In genomic region chr22:26483439-26484359, GRCh38 we compare ENCODE assay signal across 8 cellular contexts. TPM values are rescaled to one million over a fixed set of nuclear protein-coding genes. Genes with fewer than 3 reads are reported as not detected.
DNase-seq lines count a peak whose midpoint lies in the region; ATAC-seq and TF ChIP-seq lines count a peak whose summit lies in the region.

Gene HPS4 (minus strand): TSS chr22:26483783. CDS start chr22:26481762, 2,021 bp downstream.
Gene SRRD (plus strand): TSS chr22:26483877. CDS start chr22:26483891, 14 bp downstream.

- TF ChIP-seq POLR2A in heart left ventricle (IDR thresholded peaks at IDR 0.05): peak; percentile 8 to 79

- H3K9me3 ChIP-seq in heart left ventricle: no peaks in the 10 kb centered on the region

- H3K27me3 Mint-ChIP-seq in activated naive CD8-positive, alpha-beta T cell treated with anti-CD3 and anti-CD28 coated beads, Interleukin-2, amount 50 U/mL, for 24 hours: no peaks in the 10 kb centered on the region
- no peaks in the 10 kb centered on the region for H3K27me3 Mint-ChIP-seq in type B pancreatic cell

- H3K4me3 Mint-ChIP-seq in activated naive CD8-positive, alpha-beta T cell treated with anti-CD3 and anti-CD28 coated beads, Interleukin-2, amount 50 U/mL, for 24 hours: peak within 1 kb of the TSS; percentile 96
- peak within 1 kb of the TSS; percentile 97 for H3K4me3 Mint-ChIP-seq in type B pancreatic cell

- H3K4me1 ChIP-seq in heart left ventricle: peaks cover 9 to 64% (median 50%) of the 10 kb centered on the region in 12 donors

- intact Hi-C loops in heart left ventricle (cut with DNase I) (no loop called here), posterior cingulate gyrus (cut with DNase I) (loop anchor here (2.0 kb wide), 1 partner anchor 29 kb away; the partner anchor contains the start of gene TFIP11)

- H3K9me3 Mint-ChIP-seq in activated naive CD8-positive, alpha-beta T cell treated with anti-CD3 and anti-CD28 coated beads, Interleukin-2, amount 50 U/mL, for 24 hours: no peaks in the 10 kb centered on the region
- no peaks in the 10 kb centered on the region for H3K9me3 Mint-ChIP-seq in type B pancreatic cell

- peak within 1 kb of the TSS; percentile 64 to 100 (median 86) for H3K4me3 ChIP-seq in heart left ventricle

- peak within 1 kb of the TSS; percentile 96 for H3K27ac Mint-ChIP-seq in activated naive CD8-positive, alpha-beta T cell treated with anti-CD3 and anti-CD28 coated beads, Interleukin-2, amount 50 U/mL, for 24 hours
- H3K27ac Mint-ChIP-seq in type B pancreatic cell: peak within 1 kb of the TSS; percentile 96

- TF ChIP-seq CTCF in GM10266 (IDR thresholded peaks at IDR 0.05; ENCODE audit: control insufficient read depth, insufficient read depth, low read depth, missing control alignments): no peak
- TF ChIP-seq CTCF in heart left ventricle (IDR thresholded peaks at IDR 0.05): no peak
- no peak for TF ChIP-seq CTCF in type B pancreatic cell (conservative IDR thresholded peaks at IDR 0.05)

- WGBS in heart left ventricle, 4 donors: 1 to 2% (median 1%) methylated on average over 20 to 85 of the region's 85 CpGs

- H3K27ac ChIP-seq in heart left ventricle: peak within 1 kb of the TSS; percentile 85 to 98 (median 90)

- H3K27me3 ChIP-seq in heart left ventricle: no peaks in the 10 kb centered on the region

- H3K36me3 Mint-ChIP-seq in activated naive CD8-positive, alpha-beta T cell treated with anti-CD3 and anti-CD28 coated beads, Interleukin-2, amount 50 U/mL, for 24 hours (ENCODE audit: low read depth): peaks cover 28% of the 10 kb centered on the region
- H3K36me3 Mint-ChIP-seq in type B pancreatic cell: peaks cover 6% of the 10 kb centered on the region

- DNase-seq in GM10266 (ENCODE audit: extremely low spot score): peak; percentile 90
- peak; percentile 88 for DNase-seq in NCI-H1105 treated with DMSO at 0.1 percent for 48 hours (lab: John Stamatoyannopoulos, UW)
- DNase-seq in SW480 (ENCODE audit: low spot score): peak; percentile 86
- peak; percentile 94 for DNase-seq in activated naive CD8-positive, alpha-beta T cell treated with anti-CD3 and anti-CD28 coated beads, Interleukin-2, amount 50 U/mL, for 24 hours
- DNase-seq in heart left ventricle: peak; percentile 88 to 95 (median 91)
- peak; percentile 75 to 98 (median 82) for DNase-seq in posterior cingulate gyrus
- DNase-seq in type B pancreatic cell (ENCODE audit: extremely low spot score, unreplicated experiment): peak; percentile 94

- H3K36me3 ChIP-seq in heart left ventricle: peaks cover 0 to 42% (median 22%) of the 10 kb centered on the region in 9 donors

- ATAC-seq in HG02642 (IDR thresholded peaks at IDR 0.05; ENCODE audit: poor library complexity, unreplicated experiment): peak; percentile 77
- ATAC-seq in activated naive CD8-positive, alpha-beta T cell treated with anti-CD3 and anti-CD28 coated beads, Interleukin-2, amount 50 U/mL, for 24 hours: peak; percentile 86
- peak; percentile 65 to 96 (median 96) for ATAC-seq in heart left ventricle

- peaks cover 67% of the 10 kb centered on the region for H3K4me1 Mint-ChIP-seq in activated naive CD8-positive, alpha-beta T cell treated with anti-CD3 and anti-CD28 coated beads, Interleukin-2, amount 50 U/mL, for 24 hours
- H3K4me1 Mint-ChIP-seq in type B pancreatic cell (ENCODE audit: unreplicated experiment): peaks cover 44% of the 10 kb centered on the region

RNA-seq across cellular contexts. Expression of gene HPS4, which starts in this region (rescaled TPM):
- total RNA-seq in heart left ventricle: 10 to 100 TPM in 5 of 9 donors, 1 to 10 TPM in 4; 6.9 to 15.0 (median 10.3) TPM
- 1 to 10 TPM; 6.2 to 7.2 TPM for polyA plus RNA-seq in heart left ventricle
- total RNA-seq in type B pancreatic cell (ENCODE audit: low replicate concordance): 38.1 and 46.1 TPM in 2 replicates

RNA-seq across cellular contexts. Expression of gene SRRD, which starts in this region (rescaled TPM):
- total RNA-seq in heart left ventricle (10 to 100 TPM; 18.2 to 28.9 (median 23.4) TPM), type B pancreatic cell (ENCODE audit: low replicate concordance) (26.9 and 27.7 TPM in 2 replicates)
- 10 to 100 TPM; 11.3 to 24.6 TPM for polyA plus RNA-seq in heart left ventricle

Comparison
In these comparisons a context has a peak if more than half of its experiments do, and no peak if none do; other contexts are left out.
1. Peak in every context shown above with its lines: DNase-seq, ATAC-seq, H3K4me3 ChIP-seq and H3K27ac ChIP-seq.